ENCODE assay signal across 11 cellular contexts in genomic region chr17:11506635-11507034, GRCh38.
DNase-seq lines count a peak whose midpoint lies in the region; ATAC-seq and TF ChIP-seq lines count a peak whose summit lies in the region.
"Had no signal": no experiment of that assay in that cellular context is flagged by ENCODE, and none has a peak within 500 bp of the region (broad histone marks: within the 10 kb centered on the region; RNA-seq: fewer than 3 reads in every experiment).

No MANE protein-coding gene starts in this region.

- H4K20me1 ChIP-seq in hepatocyte (ENCODE audit: insufficient read depth, poor library complexity, severe bottlenecking) = no peaks in the 10 kb centered on the region

- H3K27me3 ChIP-seq in hepatocyte (no peaks in the 10 kb centered on the region), upper lobe of right lung (no peaks in the 10 kb centered on the region)
- H3K27me3 ChIP-seq: cardiac muscle cell, tibial artery had no signal

- CTCF ChIA-PET in activated CD8-positive, alpha-beta T cell treated with anti-CD3 and anti-CD28 coated beads for 36 hours (lab: Charles Lee) = no interaction called here
- CTCF ChIA-PET in activated CD8-positive, alpha-beta T cell treated with anti-CD3 and anti-CD28 coated beads, Interleukin-2, amount 10 ng/mL, durations not matched to agents 7 days and 5 days (lab: Charles Lee) = no interaction called here

- no peak for TF ChIP-seq CTCF in activated CD8-positive, alpha-beta T cell treated with anti-CD3 and anti-CD28 coated beads for 36 hours (IDR thresholded peaks at IDR 0.05)
- TF ChIP-seq CTCF in hepatocyte (IDR thresholded peaks at IDR 0.05; ENCODE audit: poor library complexity) (no peak), upper lobe of right lung (IDR thresholded peaks at IDR 0.05) (no peak)

- no peak overlapping the region for H3K27ac ChIP-seq in hepatocyte
- H3K27ac ChIP-seq in upper lobe of right lung = no peak overlapping the region
- H3K27ac ChIP-seq: cardiac muscle cell, tibial artery had no signal

- H3K9me3 Mint-ChIP-seq in activated CD8-positive, alpha-beta T cell treated with anti-CD3 and anti-CD28 coated beads for 36 hours = no peaks in the 10 kb centered on the region
- H3K9me3 Mint-ChIP-seq in activated CD8-positive, alpha-beta T cell treated with anti-CD3 and anti-CD28 coated beads, Interleukin-2, amount 10 ng/mL, durations not matched to agents 7 days and 5 days (ENCODE audit: insufficient read depth) = peaks cover 9% of the 10 kb centered on the region

- H3K4me3 ChIP-seq in hepatocyte (no peak overlapping the region), upper lobe of right lung (no peak overlapping the region)
- H3K4me3 ChIP-seq: cardiac muscle cell, tibial artery had no signal

- 11% methylated on average over 4 of the region's 4 CpGs for WGBS in hepatocyte (ENCODE audit: low lambda C conversion rate, missing lambda C conversion rate)

- no peaks in the 10 kb centered on the region for H3K79me2 ChIP-seq in hepatocyte

- H3K9me3 ChIP-seq in hepatocyte (ENCODE audit: low read depth) (no peaks in the 10 kb centered on the region), upper lobe of right lung (no peaks in the 10 kb centered on the region)
- H3K9me3 ChIP-seq: tibial artery had no signal

- peak; percentile 1 for DNase-seq in activated CD8-positive, alpha-beta T cell treated with anti-CD3 and anti-CD28 coated beads for 36 hours
- no peak for DNase-seq in activated CD8-positive, alpha-beta T cell treated with anti-CD3 and anti-CD28 coated beads, Interleukin-2, amount 10 ng/mL, durations not matched to agents 7 days and 5 days
- peak; percentile 84 for DNase-seq in RKO (ENCODE audit: low spot score)
- peak; percentile 80 for DNase-seq in hepatocyte (ENCODE audit: low spot score)
- DNase-seq in upper lobe of right lung = no peak
- no peak for DNase-seq in NK-92 treated with Interleukin-12 subunit alpha and Interleukin-12 subunit beta, amount 100 ng/mL, for 24 hours (lab: John Stamatoyannopoulos, UW)
- no peak for DNase-seq in stimulated activated CD4-positive, alpha-beta T cell treated with anti-CD3 and anti-CD28 coated beads, Interleukin-12 subunit alpha, Interleukin-12 subunit beta, amount 100 ng/mL, for 4 hours
- DNase-seq: activated B cell treated with CpG ODN at 0.5 μM for 24 hours, tibial artery had no signal

- H3K4me1 ChIP-seq in hepatocyte (ENCODE audit: insufficient read depth) (no peaks in the 10 kb centered on the region), upper lobe of right lung (no peaks in the 10 kb centered on the region)
- H3K4me1 ChIP-seq: tibial artery had no signal

- H3K36me3 Mint-ChIP-seq in activated CD8-positive, alpha-beta T cell treated with anti-CD3 and anti-CD28 coated beads for 36 hours (ENCODE audit: low read depth) = no peaks in the 10 kb centered on the region
- H3K36me3 Mint-ChIP-seq in activated CD8-positive, alpha-beta T cell treated with anti-CD3 and anti-CD28 coated beads, Interleukin-2, amount 10 ng/mL, durations not matched to agents 7 days and 5 days (ENCODE audit: low read depth) = no peaks in the 10 kb centered on the region

- H3K36me3 ChIP-seq in hepatocyte (replicated peaks; ENCODE audit: insufficient read depth, low read depth) = no peaks in the 10 kb centered on the region
- no peaks in the 10 kb centered on the region for H3K36me3 ChIP-seq in upper lobe of right lung
- H3K36me3 ChIP-seq: cardiac muscle cell, tibial artery had no signal

- no peak overlapping the region for H2AFZ ChIP-seq in hepatocyte

- no peaks in the 10 kb centered on the region for H3K4me1 Mint-ChIP-seq in activated CD8-positive, alpha-beta T cell treated with anti-CD3 and anti-CD28 coated beads for 36 hours (ENCODE audit: low read depth)
- H3K4me1 Mint-ChIP-seq in activated CD8-positive, alpha-beta T cell treated with anti-CD3 and anti-CD28 coated beads, Interleukin-2, amount 10 ng/mL, durations not matched to agents 7 days and 5 days (ENCODE audit: low read depth) = no peaks in the 10 kb centered on the region
- H3K4me1 Mint-ChIP-seq: activated B cell treated with CpG ODN at 0.5 μM for 24 hours had no signal

- no peak for ATAC-seq in activated CD8-positive, alpha-beta T cell treated with anti-CD3 and anti-CD28 coated beads for 36 hours
- ATAC-seq in activated CD8-positive, alpha-beta T cell treated with anti-CD3 and anti-CD28 coated beads, Interleukin-2, amount 10 ng/mL, durations not matched to agents 7 days and 5 days = no peak
- ATAC-seq in upper lobe of right lung = peak; percentile 53
- ATAC-seq in GM21360 (IDR thresholded peaks at IDR 0.05; ENCODE audit: unreplicated experiment) = no peak

- POLR2A ChIA-PET in activated CD8-positive, alpha-beta T cell treated with anti-CD3 and anti-CD28 coated beads for 36 hours (lab: Charles Lee) = no interaction called here
- POLR2A ChIA-PET in activated CD8-positive, alpha-beta T cell treated with anti-CD3 and anti-CD28 coated beads, Interleukin-2, amount 10 ng/mL, durations not matched to agents 7 days and 5 days (lab: Charles Lee) = no interaction called here

- intact Hi-C loops in activated CD8-positive, alpha-beta T cell treated with anti-CD3 and anti-CD28 coated beads for 36 hours (cut with micrococcal nuclease) = no loop called here
- intact Hi-C loops in upper lobe of right lung (cut with DNase I) = no loop called here

- no peaks in the 10 kb centered on the region for H3K27me3 Mint-ChIP-seq in activated CD8-positive, alpha-beta T cell treated with anti-CD3 and anti-CD28 coated beads for 36 hours
- no peaks in the 10 kb centered on the region for H3K27me3 Mint-ChIP-seq in activated CD8-positive, alpha-beta T cell treated with anti-CD3 and anti-CD28 coated beads, Interleukin-2, amount 10 ng/mL, durations not matched to agents 7 days and 5 days (ENCODE audit: low read depth)
- H3K27me3 Mint-ChIP-seq: activated B cell treated with CpG ODN at 0.5 μM for 24 hours had no signal

- H3K4me2 ChIP-seq in hepatocyte = no peak overlapping the region

- no peak overlapping the region for H3K27ac Mint-ChIP-seq in activated CD8-positive, alpha-beta T cell treated with anti-CD3 and anti-CD28 coated beads for 36 hours
- H3K27ac Mint-ChIP-seq in activated CD8-positive, alpha-beta T cell treated with anti-CD3 and anti-CD28 coated beads, Interleukin-2, amount 10 ng/mL, durations not matched to agents 7 days and 5 days = no peak overlapping the region
- H3K27ac Mint-ChIP-seq: activated B cell treated with CpG ODN at 0.5 μM for 24 hours had no signal

- no peak overlapping the region for H3K4me3 Mint-ChIP-seq in activated CD8-positive, alpha-beta T cell treated with anti-CD3 and anti-CD28 coated beads for 36 hours
- H3K4me3 Mint-ChIP-seq in activated CD8-positive, alpha-beta T cell treated with anti-CD3 and anti-CD28 coated beads, Interleukin-2, amount 10 ng/mL, durations not matched to agents 7 days and 5 days = no peak overlapping the region
- H3K4me3 Mint-ChIP-seq: activated B cell treated with CpG ODN at 0.5 μM for 24 hours had no signal

- H3K9me2 ChIP-seq in hepatocyte (replicated peaks; ENCODE audit: insufficient read depth) = no peaks in the 10 kb centered on the region

Comparison
In these comparisons a context has a peak if more than half of its experiments do, and no peak if none do; other contexts are left out.
1. DNase-seq: peak in activated CD8-positive, alpha-beta T cell treated with anti-CD3 and anti-CD28 coated beads for 36 hours (single experiment), RKO (single experiment) and hepatocyte (single experiment); none in activated CD8-positive, alpha-beta T cell treated with anti-CD3 and anti-CD28 coated beads, Interleukin-2, amount 10 ng/mL, durations not matched to agents 7 days and 5 days (single experiment), upper lobe of right lung (single experiment), NK-92 treated with Interleukin-12 subunit alpha and Interleukin-12 subunit beta, amount 100 ng/mL, for 24 hours (single experiment) and stimulated activated CD4-positive, alpha-beta T cell treated with anti-CD3 and anti-CD28 coated beads, Interleukin-12 subunit alpha, Interleukin-12 subunit beta, amount 100 ng/mL, for 4 hours (single experiment).